In genomic region chr21:38447611-38448010, GRCh38 we compare ENCODE assay signal across 24 cellular contexts. TPM values are rescaled to one million over a fixed set of nuclear protein-coding genes. Genes with fewer than 3 reads are reported as not detected.
DNase-seq lines count a peak whose midpoint lies in the region; ATAC-seq and TF ChIP-seq lines count a peak whose summit lies in the region.
"Had no signal": no experiment of that assay in that cellular context is flagged by ENCODE, and none has a peak within 500 bp of the region (broad histone marks: within the 10 kb centered on the region; RNA-seq: fewer than 3 reads in every experiment).

No MANE protein-coding gene starts in this region.

- H3K27me3 ChIP-seq in HL-60 (ENCODE audit: insufficient read depth, poor library complexity, severe bottlenecking) (no peaks in the 10 kb centered on the region), neural progenitor cell (peaks cover 93% of the 10 kb centered on the region), aorta (ENCODE audit: control insufficient read depth in 1 of 2, insufficient read depth in 2 of 2, low read length in 1 of 2) (no peaks in the 10 kb centered on the region)

- H3K27ac Mint-ChIP-seq in chondrocyte (ENCODE audit: unreplicated experiment) (peak overlapping the region; percentile 94), neural progenitor cell (peak overlapping the region; percentile 70)
- H3K27ac Mint-ChIP-seq: GM23338, H9, HFFc6 had no signal

- H3K4me2 ChIP-seq in neural progenitor cell, result no peak overlapping the region
- H3K4me2 ChIP-seq: A549, GM23338, KMS-11 had no signal

- H3K4me3 Mint-ChIP-seq in chondrocyte (ENCODE audit: unreplicated experiment) (no peak overlapping the region), neural progenitor cell (no peak overlapping the region)
- H3K4me3 Mint-ChIP-seq: GM23338, H9, HFFc6 had no signal

- peaks cover 7% of the 10 kb centered on the region for H3F3A ChIP-seq in neural progenitor cell (ENCODE audit: low read depth)

- H3K9me3 ChIP-seq in neural progenitor cell (ENCODE audit: low read depth) (no peaks in the 10 kb centered on the region), aorta (ENCODE audit: control insufficient read depth, low read length) (no peaks in the 10 kb centered on the region)
- H3K9me3 ChIP-seq: A549 had no signal

- peaks cover 5% of the 10 kb centered on the region for H3K4me1 ChIP-seq in neural progenitor cell
- H3K4me1 ChIP-seq in aorta (ENCODE audit: control insufficient read depth in 1 of 2, insufficient read depth in 2 of 2, low read length in 2 of 2), result no peaks in the 10 kb centered on the region
- H3K4me1 ChIP-seq: A549 had no signal

- no peak for TF ChIP-seq CTCF in HL-60 (IDR thresholded peaks at IDR 0.05; ENCODE audit: insufficient read depth, low read length)
- no peak for TF ChIP-seq CTCF in chondrocyte (IDR thresholded peaks at IDR 0.05)
- TF ChIP-seq CTCF in neural progenitor cell (IDR thresholded peaks at IDR 0.05), result no peak
- no peak for TF ChIP-seq CTCF in GM10248 (IDR thresholded peaks at IDR 0.05; ENCODE audit: control extremely low read depth, extremely low read depth, low read depth, missing control alignments)

- CTCF ChIA-PET in GM10248 (lab: Yijun Ruan, JAX), result interaction anchor here (1.6 to 1.9 kb wide), 2 partner anchors 9 to 16 kb away, joined by 4 read pairs; no protein-coding TSS in a partner anchor

- H3K79me2 ChIP-seq in neural progenitor cell (ENCODE audit: low read depth), result no peaks in the 10 kb centered on the region

- H3K36me3 ChIP-seq in neural progenitor cell, result no peaks in the 10 kb centered on the region
- H3K36me3 ChIP-seq in aorta (ENCODE audit: control insufficient read depth in 1 of 2, insufficient read depth in 2 of 2, low read length in 1 of 2), result no peaks in the 10 kb centered on the region

- H3K27me3 Mint-ChIP-seq in chondrocyte (ENCODE audit: low read depth) (no peaks in the 10 kb centered on the region), neural progenitor cell (ENCODE audit: insufficient read depth, low read depth) (peaks cover 3% of the 10 kb centered on the region)

- intact Hi-C loops in aorta (cut with DNase I), result no loop called here

- peak overlapping the region; percentile 43 for H3K27ac ChIP-seq in HL-60 (replicated peaks)
- H3K27ac ChIP-seq in neural progenitor cell, result no peak overlapping the region
- H3K27ac ChIP-seq in aorta (ENCODE audit: low read depth in 1 of 2, low read length in 2 of 2), result peak overlapping the region; percentile 68 to 73
- H3K27ac ChIP-seq: A549, KMS-11, SK-N-MC had no signal

- H2AFZ ChIP-seq in neural progenitor cell (replicated peaks), result no peak overlapping the region

- H4K20me1 ChIP-seq in neural progenitor cell (ENCODE audit: low read depth), result peaks cover 8% of the 10 kb centered on the region

- ATAC-seq in aorta (ENCODE audit: low FRiP score) (peak; percentile 72), GM21360 (IDR thresholded peaks at IDR 0.05; ENCODE audit: unreplicated experiment) (no peak), GM21619 (IDR thresholded peaks at IDR 0.05; ENCODE audit: unreplicated experiment) (no peak)
- ATAC-seq: A549 had no signal

- H3K4me1 Mint-ChIP-seq in chondrocyte (ENCODE audit: low read depth), result peaks cover 47% of the 10 kb centered on the region
- H3K4me1 Mint-ChIP-seq in neural progenitor cell, result peaks cover 40% of the 10 kb centered on the region

- H3K9me3 Mint-ChIP-seq in chondrocyte (ENCODE audit: low read depth) (no peaks in the 10 kb centered on the region), neural progenitor cell (no peaks in the 10 kb centered on the region)
- H3K9me3 Mint-ChIP-seq: CD14-positive monocyte, GM23338, H9, HFFc6 had no signal

- POLR2A ChIA-PET in GM10248 (lab: Yijun Ruan, JAX), result no interaction called here

- H3K4me3 ChIP-seq in HL-60 (replicated peaks; ENCODE audit: insufficient read depth, low read length) (no peak overlapping the region), neural progenitor cell (no peak overlapping the region), aorta (ENCODE audit: low read length in 2 of 2) (no peak overlapping the region)
- H3K4me3 ChIP-seq: A549, GM23338, SK-N-MC had no signal

- no peak overlapping the region for H3K9ac ChIP-seq in neural progenitor cell
- H3K9ac ChIP-seq: KMS-11 had no signal

- WGBS in aorta, 2 donors, result 0 to 2% methylated on average over 3 of the region's 3 CpGs

- DNase-seq in HL-60 (ENCODE audit: low read depth in 1 of 2, low spot score in 1 of 2) (no peak), chondrocyte (ENCODE audit: low spot score) (no peak), neural progenitor cell (ENCODE audit: low spot score) (no peak), aorta (no peak), GM10248 (ENCODE audit: extremely low spot score) (no peak)
- DNase-seq: Calu3, DMS79 treated with DMSO at 0.1 percent for 48 hours, H9, HFFc6, IMR-90, NCI-H1105 treated with DMSO at 0.1 percent for 48 hours, NCI-H146, NCI-H1930, NCI-H446 treated with DMSO at 0.1 percent for 48 hours, NCI-H526 treated with DMSO at 0.1 percent for 48 hours, SIG-M5 had no signal

- peaks cover 10% of the 10 kb centered on the region for H3K36me3 Mint-ChIP-seq in chondrocyte (ENCODE audit: low read depth)
- no peaks in the 10 kb centered on the region for H3K36me3 Mint-ChIP-seq in neural progenitor cell

RNA-seq across cellular contexts. Expression of gene ERG, which starts 50.7 kb away (rescaled TPM):
- 33.4 to 39.8 TPM (median 34.8 TPM) in 3 replicates for total RNA-seq in chondrocyte
- total RNA-seq in neural progenitor cell (ENCODE audit: low replicate concordance), result 0.09 TPM in 1 of 2 replicates, not detected in the other
- 100 to 1,000 TPM; 113 to 133 TPM for total RNA-seq in aorta
- 10 to 100 TPM; 33.5 to 59.6 TPM for polyA plus RNA-seq in aorta
- total RNA-seq: Calu3; HFFc6; IMR-90; T-helper 1 cell treated with Interleukin-12 subunit alpha and Interleukin-12 subunit beta and Interleukin-4 antibody, amounts not matched to agents 30 ng/mL and 1 ng/mL, for 36 hours had no signal
- polyA plus RNA-seq: A549, IMR-90 had no signal

Comparison
In these comparisons a context has a peak if more than half of its experiments do, and no peak if none do; other contexts are left out.
1. RNA of gene ERG, which starts 50.7 kb away (total RNA-seq): 113 to 133 TPM in aorta and 33.4 to 39.8 TPM in chondrocyte; 0.09 TPM in neural progenitor cell; every median in the first group is over 10 times any median in the second.